1 cellular context compared by ENCODE assay signal in genomic region chr3:66267031-66267430, GRCh38.
TF ChIP-seq lines count a peak whose summit lies in the region.

No MANE protein-coding gene starts in this region.

TF ChIP-seq in GM23338, 12 proteins besides CTCF, POLR2A, EP300 and RAD21 (continued from another document):
- TF ChIP-seq, protein P1, sequence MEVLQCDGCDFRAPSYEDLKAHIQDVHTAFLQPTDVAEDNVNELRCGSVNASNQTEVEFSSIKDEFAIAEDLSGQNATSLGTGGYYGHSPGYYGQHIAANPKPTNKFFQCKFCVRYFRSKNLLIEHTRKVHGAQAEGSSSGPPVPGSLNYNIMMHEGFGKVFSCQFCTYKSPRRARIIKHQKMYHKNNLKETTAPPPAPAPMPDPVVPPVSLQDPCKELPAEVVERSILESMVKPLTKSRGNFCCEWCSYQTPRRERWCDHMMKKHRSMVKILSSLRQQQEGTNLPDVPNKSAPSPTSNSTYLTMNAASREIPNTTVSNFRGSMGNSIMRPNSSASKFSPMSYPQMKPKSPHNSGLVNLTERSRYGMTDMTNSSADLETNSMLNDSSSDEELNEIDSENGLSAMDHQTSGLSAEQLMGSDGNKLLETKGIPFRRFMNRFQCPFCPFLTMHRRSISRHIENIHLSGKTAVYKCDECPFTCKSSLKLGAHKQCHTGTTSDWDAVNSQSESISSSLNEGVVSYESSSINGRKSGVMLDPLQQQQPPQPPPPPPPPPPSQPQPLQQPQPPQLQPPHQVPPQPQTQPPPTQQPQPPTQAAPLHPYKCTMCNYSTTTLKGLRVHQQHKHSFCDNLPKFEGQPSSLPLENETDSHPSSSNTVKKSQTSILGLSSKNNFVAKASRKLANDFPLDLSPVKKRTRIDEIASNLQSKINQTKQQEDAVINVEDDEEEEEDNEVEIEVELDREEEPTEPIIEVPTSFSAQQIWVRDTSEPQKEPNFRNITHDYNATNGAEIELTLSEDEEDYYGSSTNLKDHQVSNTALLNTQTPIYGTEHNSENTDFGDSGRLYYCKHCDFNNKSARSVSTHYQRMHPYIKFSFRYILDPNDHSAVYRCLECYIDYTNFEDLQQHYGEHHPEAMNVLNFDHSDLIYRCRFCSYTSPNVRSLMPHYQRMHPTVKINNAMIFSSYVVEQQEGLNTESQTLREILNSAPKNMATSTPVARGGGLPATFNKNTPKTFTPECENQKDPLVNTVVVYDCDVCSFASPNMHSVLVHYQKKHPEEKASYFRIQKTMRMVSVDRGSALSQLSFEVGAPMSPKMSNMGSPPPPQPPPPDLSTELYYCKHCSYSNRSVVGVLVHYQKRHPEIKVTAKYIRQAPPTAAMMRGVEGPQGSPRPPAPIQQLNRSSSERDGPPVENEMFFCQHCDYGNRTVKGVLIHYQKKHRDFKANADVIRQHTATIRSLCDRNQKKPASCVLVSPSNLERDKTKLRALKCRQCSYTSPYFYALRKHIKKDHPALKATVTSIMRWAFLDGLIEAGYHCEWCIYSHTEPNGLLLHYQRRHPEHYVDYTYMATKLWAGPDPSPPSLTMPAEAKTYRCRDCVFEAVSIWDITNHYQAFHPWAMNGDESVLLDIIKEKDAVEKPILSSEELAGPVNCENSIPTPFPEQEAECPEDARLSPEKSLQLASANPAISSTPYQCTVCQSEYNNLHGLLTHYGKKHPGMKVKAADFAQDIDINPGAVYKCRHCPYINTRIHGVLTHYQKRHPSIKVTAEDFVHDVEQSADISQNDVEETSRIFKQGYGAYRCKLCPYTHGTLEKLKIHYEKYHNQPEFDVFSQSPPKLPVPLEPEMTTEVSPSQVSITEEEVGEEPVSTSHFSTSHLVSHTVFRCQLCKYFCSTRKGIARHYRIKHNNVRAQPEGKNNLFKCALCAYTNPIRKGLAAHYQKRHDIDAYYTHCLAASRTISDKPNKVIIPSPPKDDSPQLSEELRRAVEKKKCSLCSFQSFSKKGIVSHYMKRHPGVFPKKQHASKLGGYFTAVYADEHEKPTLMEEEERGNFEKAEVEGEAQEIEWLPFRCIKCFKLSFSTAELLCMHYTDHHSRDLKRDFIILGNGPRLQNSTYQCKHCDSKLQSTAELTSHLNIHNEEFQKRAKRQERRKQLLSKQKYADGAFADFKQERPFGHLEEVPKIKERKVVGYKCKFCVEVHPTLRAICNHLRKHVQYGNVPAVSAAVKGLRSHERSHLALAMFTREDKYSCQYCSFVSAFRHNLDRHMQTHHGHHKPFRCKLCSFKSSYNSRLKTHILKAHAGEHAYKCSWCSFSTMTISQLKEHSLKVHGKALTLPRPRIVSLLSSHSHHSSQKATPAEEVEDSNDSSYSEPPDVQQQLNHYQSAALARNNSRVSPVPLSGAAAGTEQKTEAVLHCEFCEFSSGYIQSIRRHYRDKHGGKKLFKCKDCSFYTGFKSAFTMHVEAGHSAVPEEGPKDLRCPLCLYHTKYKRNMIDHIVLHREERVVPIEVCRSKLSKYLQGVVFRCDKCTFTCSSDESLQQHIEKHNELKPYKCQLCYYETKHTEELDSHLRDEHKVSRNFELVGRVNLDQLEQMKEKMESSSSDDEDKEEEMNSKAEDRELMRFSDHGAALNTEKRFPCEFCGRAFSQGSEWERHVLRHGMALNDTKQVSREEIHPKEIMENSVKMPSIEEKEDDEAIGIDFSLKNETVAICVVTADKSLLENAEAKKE (CRISPR knock-in tag; IDR thresholded peaks at IDR 0.05) = no peak
- TF ChIP-seq, protein P2, sequence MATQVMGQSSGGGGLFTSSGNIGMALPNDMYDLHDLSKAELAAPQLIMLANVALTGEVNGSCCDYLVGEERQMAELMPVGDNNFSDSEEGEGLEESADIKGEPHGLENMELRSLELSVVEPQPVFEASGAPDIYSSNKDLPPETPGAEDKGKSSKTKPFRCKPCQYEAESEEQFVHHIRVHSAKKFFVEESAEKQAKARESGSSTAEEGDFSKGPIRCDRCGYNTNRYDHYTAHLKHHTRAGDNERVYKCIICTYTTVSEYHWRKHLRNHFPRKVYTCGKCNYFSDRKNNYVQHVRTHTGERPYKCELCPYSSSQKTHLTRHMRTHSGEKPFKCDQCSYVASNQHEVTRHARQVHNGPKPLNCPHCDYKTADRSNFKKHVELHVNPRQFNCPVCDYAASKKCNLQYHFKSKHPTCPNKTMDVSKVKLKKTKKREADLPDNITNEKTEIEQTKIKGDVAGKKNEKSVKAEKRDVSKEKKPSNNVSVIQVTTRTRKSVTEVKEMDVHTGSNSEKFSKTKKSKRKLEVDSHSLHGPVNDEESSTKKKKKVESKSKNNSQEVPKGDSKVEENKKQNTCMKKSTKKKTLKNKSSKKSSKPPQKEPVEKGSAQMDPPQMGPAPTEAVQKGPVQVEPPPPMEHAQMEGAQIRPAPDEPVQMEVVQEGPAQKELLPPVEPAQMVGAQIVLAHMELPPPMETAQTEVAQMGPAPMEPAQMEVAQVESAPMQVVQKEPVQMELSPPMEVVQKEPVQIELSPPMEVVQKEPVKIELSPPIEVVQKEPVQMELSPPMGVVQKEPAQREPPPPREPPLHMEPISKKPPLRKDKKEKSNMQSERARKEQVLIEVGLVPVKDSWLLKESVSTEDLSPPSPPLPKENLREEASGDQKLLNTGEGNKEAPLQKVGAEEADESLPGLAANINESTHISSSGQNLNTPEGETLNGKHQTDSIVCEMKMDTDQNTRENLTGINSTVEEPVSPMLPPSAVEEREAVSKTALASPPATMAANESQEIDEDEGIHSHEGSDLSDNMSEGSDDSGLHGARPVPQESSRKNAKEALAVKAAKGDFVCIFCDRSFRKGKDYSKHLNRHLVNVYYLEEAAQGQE (IDR thresholded peaks at IDR 0.05; ENCODE audit: unreplicated experiment) = no peak
- TF ChIP-seq POLR2AphosphoS5 (IDR thresholded peaks at IDR 0.05; ENCODE audit: low read depth) (no peak), ZNF331 (CRISPR knock-in tag; IDR thresholded peaks at IDR 0.05; ENCODE audit: low read depth) (no peak), ZNF114 (CRISPR knock-in tag; IDR thresholded peaks at IDR 0.05) (no peak), EZH2phosphoT487 (IDR thresholded peaks at IDR 0.05; ENCODE audit: unreplicated experiment) (no peak)
